ENCODE assay signal across 1 cellular context in genomic region chr11:67429038-67429668, GRCh38.
A peak's percentile ranks its signal among the peaks of the same experiment; 100 is the strongest.
TF ChIP-seq lines count a peak whose summit lies in the region.

No MANE protein-coding gene starts in this region.

TF ChIP-seq in GM12878, 131 proteins besides CTCF, POLR2A, EP300 and RAD21:
- TF ChIP-seq HSF1 (IDR thresholded peaks at IDR 0.05; ENCODE audit: low read depth, low read length), result no peak
- peak; percentile 59; the same call in 1 of the 2 replicates for TF ChIP-seq POLR2AphosphoS5 (IDR thresholded peaks at IDR 0.05; ENCODE audit: low read length)
- no peak for TF ChIP-seq JUND (IDR thresholded peaks at IDR 0.05; ENCODE audit: low read depth, low read length)
- no peak for TF ChIP-seq RCOR1 (conservative IDR thresholded peaks at IDR 0.05; ENCODE audit: low read depth, low read length)
- no peak for TF ChIP-seq ZSCAN29 (IDR thresholded peaks at IDR 0.05)
